9 cellular contexts compared by ENCODE assay signal in the genomic region with DNA sequence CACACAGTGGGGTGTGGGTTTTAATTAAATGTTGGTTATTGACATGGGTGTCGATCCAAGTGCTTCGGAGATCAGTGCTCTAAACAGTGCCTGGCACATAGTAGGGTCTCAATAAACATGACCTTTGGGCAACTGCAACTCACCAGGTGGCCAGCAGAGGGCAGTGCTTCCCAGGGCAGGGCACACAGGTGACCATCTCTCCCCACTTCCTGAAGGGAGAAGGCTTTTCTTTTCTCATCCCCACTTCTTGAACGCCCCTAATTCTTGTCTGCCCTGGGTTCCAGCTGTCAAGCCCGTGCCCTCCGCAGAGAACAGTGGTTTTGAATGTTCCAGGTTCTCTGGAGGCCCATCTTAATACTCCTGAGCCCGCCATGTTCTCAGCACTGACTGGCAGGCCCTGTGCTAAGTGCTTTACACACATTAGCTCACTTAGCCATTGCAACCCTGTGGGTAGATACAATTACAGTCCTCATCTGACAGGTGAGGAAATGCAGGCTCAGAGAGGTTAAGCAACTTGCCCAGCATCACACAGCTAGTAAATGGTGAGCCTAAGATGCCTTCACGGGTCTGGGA. TPM values are rescaled to one million over a fixed set of nuclear protein-coding genes. Genes with fewer than 3 reads are reported as not detected.
DNase-seq lines count a peak whose midpoint lies in the region; ATAC-seq and TF ChIP-seq lines count a peak whose summit lies in the region.
"Had no signal": no experiment of that assay in that cellular context is flagged by ENCODE, and none has a peak within 500 bp of the region (broad histone marks: within the 10 kb centered on the region; RNA-seq: fewer than 3 reads in every experiment).

No MANE protein-coding gene starts in this region.

- POLR2A ChIA-PET in HCT116 (lab: Charles Lee), result interaction anchor here (1.2 to 1.6 kb wide), 2 partner anchors 25 to 98 kb away, joined by 3 to 4 read pairs; no protein-coding TSS in a partner anchor

- no peaks in the 10 kb centered on the region for H3K79me2 ChIP-seq in HCT116 (ENCODE audit: insufficient read depth, low read length)

- H3K4me3 ChIP-seq in BE2C (ENCODE audit: low read depth, low read length) (no peak overlapping the region), HCT116 (replicated peaks in 1 of 2; ENCODE audit: low read depth in 1 of 2, low read length in 2 of 2) (no peak overlapping the region), astrocyte of the spinal cord (ENCODE audit: low read depth, low read length) (no peak overlapping the region)

- H3K4me1 ChIP-seq in BE2C, result peaks cover 6% of the 10 kb centered on the region; the same call in 1 of the 2 replicates
- peaks cover 24 to 37% of the 10 kb centered on the region in 2 experiments for H3K4me1 ChIP-seq in HCT116 (ENCODE audit: control insufficient read depth in 1 of 2, insufficient read depth in 2 of 2, low read length in 2 of 2)

- no peaks in the 10 kb centered on the region for H4K20me1 ChIP-seq in HCT116 (ENCODE audit: insufficient read depth)

- H3K36me3 ChIP-seq in BE2C, result no peaks in the 10 kb centered on the region
- no peaks in the 10 kb centered on the region for H3K36me3 ChIP-seq in HCT116 (ENCODE audit: control insufficient read depth in 1 of 2, insufficient read depth in 2 of 2, low read length in 2 of 2)

- H3K27me3 ChIP-seq in BE2C (no peaks in the 10 kb centered on the region), HCT116 (ENCODE audit: insufficient read depth, low read length) (no peaks in the 10 kb centered on the region), layer of hippocampus (ENCODE audit: control insufficient read depth, insufficient read depth, low read length) (no peaks in the 10 kb centered on the region)

- CTCF ChIA-PET in HCT116 (lab: Charles Lee), result interaction anchor here (0.7 to 6.2 kb wide), 21 partner anchors 10 to 710 kb away, joined by 3 to 197 read pairs (median 4); a partner anchor contains a TSS

- peak; percentile 68 for DNase-seq in BE2C
- peak; percentile 26 for DNase-seq in HCT116 (ENCODE audit: low read depth, low spot score)
- DNase-seq in T-helper 22 cell (ENCODE audit: low read depth), result peak; percentile 36
- peak; percentile 25 for DNase-seq in astrocyte of the spinal cord (ENCODE audit: low read depth, low spot score)
- DNase-seq in stimulated activated CD8-positive, alpha-beta memory T cell treated with anti-CD3 and anti-CD28 coated beads, Interleukin-2, amount 100 ng/mL, for 1 hour (ENCODE audit: low read depth in 2 of 2), result peak; percentile 45 to 46
- no peak for DNase-seq in SKM-1 treated with dmso at 0.1 percent for 144 hours (lab: John Stamatoyannopoulos, UW; ENCODE audit: unreplicated experiment)

- peak; percentile 91 for TF ChIP-seq RAD21 in HCT116 (IDR thresholded peaks at IDR 0.05; ENCODE audit: low read depth)

- ATAC-seq in HCT116 (peak; percentile 53), HG03457 (IDR thresholded peaks at IDR 0.05; ENCODE audit: unreplicated experiment) (no peak)

- intact Hi-C loops in HCT116 (cut with micrococcal nuclease), result no loop called here

- RAD21 ChIA-PET in HCT116 (lab: Charles Lee; ENCODE audit: low non-redundant PET in 1 of 2, low total read pairs in 2 of 2, uncharacterized antibody in 2 of 2, unreplicated experiment in 2 of 2), result interaction anchor here (0.6 to 5.5 kb wide), 8 partner anchors 12 to 1655 kb away, joined by 3 to 61 read pairs (median 8); a partner anchor contains a TSS

- no peaks in the 10 kb centered on the region for H3K9me2 ChIP-seq in HCT116 (ENCODE audit: insufficient read depth)

- in situ Hi-C loops in astrocyte of the spinal cord (cut with HindIII; ENCODE audit: low sequenced_read_pairs), result no loop called here

- no peak overlapping the region for H2AFZ ChIP-seq in HCT116 (ENCODE audit: low read depth, low read length, poor library complexity, severe bottlenecking)

- no peak for TF ChIP-seq POLR2A in HCT116 (IDR thresholded peaks at IDR 0.05; ENCODE audit: borderline replicate concordance, extremely low read depth, insufficient read depth, insufficient read length)

- no TSS peak for BruUV-seq in HCT116 (replicated peaks; lab: Mats Ljungman, UMichigan)

- H3K9me3 ChIP-seq in BE2C, result no peaks in the 10 kb centered on the region
- H3K9me3 ChIP-seq in HCT116 (ENCODE audit: control insufficient read depth in 1 of 2, insufficient read depth in 1 of 2, low read depth in 1 of 2, low read length in 2 of 2), result no peaks in the 10 kb centered on the region

- TF ChIP-seq CTCF in BE2C (IDR thresholded peaks at IDR 0.05; ENCODE audit: low read depth, low read length), result peak; percentile 99
- peak; percentile 90 to 98 (median 96) for TF ChIP-seq CTCF in HCT116 (IDR thresholded peaks at IDR 0.05 in 2 of 3, conservative IDR thresholded peaks at IDR 0.05 in 1 of 3; ENCODE audit: borderline replicate concordance in 1 of 3, insufficient read depth in 1 of 3, low read depth in 2 of 3, low read length in 2 of 3)
- TF ChIP-seq CTCF in astrocyte of the spinal cord (IDR thresholded peaks at IDR 0.05; ENCODE audit: low read depth, low read length), result peak; percentile 98

- H3K27ac ChIP-seq in HCT116 (ENCODE audit: low read depth, low read length) (no peak overlapping the region), layer of hippocampus (ENCODE audit: low read depth, low read length) (peak overlapping the region; percentile 5)

- H3K9ac ChIP-seq in HCT116 (ENCODE audit: low read length), result no peak overlapping the region

- no peak overlapping the region for H3K4me2 ChIP-seq in HCT116 (ENCODE audit: low read length)

TF ChIP-seq in HCT116, 20 proteins besides CTCF, POLR2A, EP300 and RAD21:
- no peak for TF ChIP-seq EZH2 (IDR thresholded peaks at IDR 0.05)
- peak; percentile 78; the same call in 1 of the 2 replicates for TF ChIP-seq CBX3 (IDR thresholded peaks at IDR 0.05; ENCODE audit: low read depth)
- no peak for TF ChIP-seq POLR2AphosphoS5 (IDR thresholded peaks at IDR 0.05; ENCODE audit: low read depth, low read length)

RNA-seq across cellular contexts. Expression of a gene that starts 16.3 kb away (rescaled TPM):
- 22.4 TPM for polyA plus RNA-seq in BE2C (2012; ENCODE audit: insufficient read depth, insufficient read length, low read depth)
- total RNA-seq in HCT116 (2021; ENCODE audit: unreplicated experiment), result 1.8 TPM
- polyA plus RNA-seq in HCT116 (2012), result 1.1 and 1.9 TPM in 2 replicates

RNA-seq across cellular contexts. Expression of a gene that starts 17.0 kb away (rescaled TPM):
- not detected for polyA plus RNA-seq in BE2C (2012; ENCODE audit: insufficient read depth, insufficient read length, low read depth)
- total RNA-seq in HCT116 (2021; ENCODE audit: unreplicated experiment), result not detected
- polyA plus RNA-seq in HCT116 (2012), result 0.08 TPM in 1 of 2 replicates, not detected in the other
- total RNA-seq: pulmonary artery endothelial cell had no signal

RNA-seq across cellular contexts. Expression of a gene that starts 30.7 kb away (rescaled TPM):
- 65.5 TPM for polyA plus RNA-seq in BE2C (2012; ENCODE audit: insufficient read depth, insufficient read length, low read depth)
- total RNA-seq in HCT116 (2021; ENCODE audit: unreplicated experiment), result 20.0 TPM
- polyA plus RNA-seq in HCT116 (2012), result 12.2 and 15.7 TPM in 2 replicates

RNA-seq across cellular contexts. Expression of a gene that starts 36.5 kb away (rescaled TPM):
- polyA plus RNA-seq in BE2C (2012; ENCODE audit: insufficient read depth, insufficient read length, low read depth), result 12.9 TPM
- total RNA-seq in HCT116 (2021; ENCODE audit: unreplicated experiment), result 48.3 TPM
- 8.1 and 12.7 TPM in 2 replicates for polyA plus RNA-seq in HCT116 (2012)
